ENCODE assay signal across 15 cellular contexts in the genomic region with DNA sequence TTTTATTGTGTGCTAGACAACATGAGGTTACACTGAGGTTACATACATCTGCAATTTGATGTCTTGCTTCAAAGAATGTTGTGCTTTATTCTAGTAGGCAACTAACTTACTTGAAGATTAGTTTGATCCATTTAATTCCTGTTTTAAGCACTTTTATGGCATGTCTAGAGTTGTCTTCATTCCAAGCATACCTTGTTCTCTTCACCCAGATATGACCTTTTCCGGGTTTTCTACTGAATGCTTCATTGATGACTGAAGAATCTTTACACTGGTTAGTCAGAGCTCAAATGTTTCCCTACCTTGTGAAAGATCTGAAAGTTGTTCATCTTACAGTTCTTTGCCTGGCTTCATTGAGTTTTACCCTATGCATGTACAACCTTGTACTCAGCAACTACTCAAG.
DNase-seq lines count a peak whose midpoint lies in the region; ATAC-seq, FAIRE-seq and TF ChIP-seq lines count a peak whose summit lies in the region.
"Had no signal": no experiment of that assay in that cellular context is flagged by ENCODE, and none has a peak within 500 bp of the region (broad histone marks: within the 10 kb centered on the region; RNA-seq: fewer than 3 reads in every experiment).

No MANE protein-coding gene starts in this region.

- H4K20me1 ChIP-seq in keratinocyte (ENCODE audit: control insufficient read depth, extremely low read depth, insufficient read depth, low read length), result no peaks in the 10 kb centered on the region

- DNase-seq in AG04450 (ENCODE audit: low read depth, low spot score) (peak; percentile 48), HS-27A (ENCODE audit: low read depth) (peak; percentile 55), body of pancreas (no peak), keratinocyte (ENCODE audit: low read depth, low spot score) (peak; percentile 81), HUDEP-2 (lab: John Stamatoyannopoulos, UW; ENCODE audit: unreplicated experiment in 76 of 76) (no peak), NCI-H69 (lab: John Stamatoyannopoulos, UW) (no peak), osteocyte (ENCODE audit: extremely low spot score, unreplicated experiment) (no peak)
- DNase-seq in stimulated activated CD4-positive, alpha-beta T cell treated with anti-CD3 and anti-CD28 coated beads, Interleukin-2, amount 100 ng/mL, for 24 hours, result no peak
- DNase-seq: activated CD4-positive, alpha-beta T cell treated with anti-CD3 and anti-CD28 coated beads for 48 hours; activated effector memory CD4-positive, alpha-beta T cell treated with anti-CD3 and anti-CD28 coated beads, Interleukin-2, amount 50 U/mL, for 16 hours; hypothalamus; midbrain; NCI-H774 had no signal

- no peak for TF ChIP-seq POLR2A in body of pancreas (IDR thresholded peaks at IDR 0.05)

- ATAC-seq in body of pancreas, result peak; percentile 42

- H3K4me1 Mint-ChIP-seq in osteocyte (ENCODE audit: unreplicated experiment), result no peaks in the 10 kb centered on the region
- H3K4me1 Mint-ChIP-seq: CD14-positive monocyte had no signal

- H3K4me3 ChIP-seq in AG04450 (ENCODE audit: low read depth, low read length), result no peak overlapping the region
- no peak overlapping the region for H3K4me3 ChIP-seq in body of pancreas
- H3K4me3 ChIP-seq in keratinocyte (ENCODE audit: control insufficient read depth in 2 of 3, extremely low read depth in 1 of 3, insufficient read depth in 2 of 3, low read depth in 1 of 3, low read length in 3 of 3), result peak overlapping the region in 1 of 3 experiments; percentile 46
- H3K4me3 ChIP-seq: HAP-1 had no signal

- POLR2A ChIA-PET in AG04450 (lab: Yijun Ruan, JAX), result interaction anchor here (0.7 to 1.0 kb wide), 2 partner anchors 42 to 86 kb away, joined by 3 to 4 read pairs; no protein-coding TSS in a partner anchor

- intact Hi-C loops in body of pancreas (cut with DNase I), result no loop called here

- H3K79me2 ChIP-seq in keratinocyte (ENCODE audit: control insufficient read depth, insufficient read depth, low read length), result no peaks in the 10 kb centered on the region

- TF ChIP-seq CTCF in AG04450 (IDR thresholded peaks at IDR 0.05; ENCODE audit: low read depth, low read length), result no peak
- TF ChIP-seq CTCF in body of pancreas (IDR thresholded peaks at IDR 0.05), result no peak
- TF ChIP-seq CTCF in keratinocyte (optimal IDR thresholded peaks at IDR 0.05 in 1 of 3, IDR thresholded peaks at IDR 0.05 in 1 of 3, conservative IDR thresholded peaks at IDR 0.05 in 1 of 3; ENCODE audit: extremely low read depth in 1 of 3, insufficient read depth in 2 of 3, low read length in 3 of 3), result no peak
- no peak for TF ChIP-seq CTCF in osteocyte (IDR thresholded peaks at IDR 0.05)

- H2AFZ ChIP-seq in keratinocyte (ENCODE audit: control insufficient read depth, low read length), result peak overlapping the region; percentile 59

- no peaks in the 10 kb centered on the region for H3K9me1 ChIP-seq in keratinocyte (ENCODE audit: control insufficient read depth, extremely low read depth, insufficient read depth, low read length)

- no peaks in the 10 kb centered on the region for H3K36me3 Mint-ChIP-seq in osteocyte (ENCODE audit: unreplicated experiment)
- H3K36me3 Mint-ChIP-seq: CD14-positive monocyte had no signal

- H3K27ac Mint-ChIP-seq in osteocyte (ENCODE audit: unreplicated experiment), result no peak overlapping the region
- H3K27ac Mint-ChIP-seq: CD14-positive monocyte had no signal

- no peak overlapping the region for H3K27ac ChIP-seq in AG04450 (ENCODE audit: low read depth, low read length)
- peak overlapping the region in 2 of 4 donors; percentile 1 to 41 for H3K27ac ChIP-seq in body of pancreas
- H3K27ac ChIP-seq in keratinocyte (ENCODE audit: control insufficient read depth, insufficient read depth, low read length), result peak overlapping the region; percentile 64

- H3K36me3 ChIP-seq in body of pancreas (replicated peaks in 1 of 2; ENCODE audit: insufficient read depth in 1 of 2, low read depth in 2 of 2) (no peaks in the 10 kb centered on the region), keratinocyte (ENCODE audit: control insufficient read depth in 2 of 2, extremely low read depth in 1 of 2, insufficient read depth in 2 of 2, low read length in 2 of 2) (no peaks in the 10 kb centered on the region)
- H3K36me3 ChIP-seq: HAP-1 had no signal

- H3K27me3 ChIP-seq in AG04450 (ENCODE audit: control insufficient read depth, insufficient read depth, low read length), result no peaks in the 10 kb centered on the region
- no peaks in the 10 kb centered on the region for H3K27me3 ChIP-seq in body of pancreas
- no peaks in the 10 kb centered on the region for H3K27me3 ChIP-seq in keratinocyte (ENCODE audit: control insufficient read depth, extremely low read depth, insufficient read depth, low read length)

- CTCF ChIA-PET in AG04450 (lab: Charles Lee), result no interaction called here

- H3K27me3 Mint-ChIP-seq in osteocyte (ENCODE audit: unreplicated experiment), result no peaks in the 10 kb centered on the region

- H3K4me3 Mint-ChIP-seq in osteocyte (ENCODE audit: unreplicated experiment), result no peak overlapping the region
- H3K4me3 Mint-ChIP-seq: CD14-positive monocyte had no signal

- H3K9ac ChIP-seq in keratinocyte (ENCODE audit: control insufficient read depth, extremely low read depth, insufficient read depth, low read length), result no peak overlapping the region

- peak; percentile 98 for FAIRE-seq in keratinocyte (lab: Jason Lieb, UNC)

- H3K4me1 ChIP-seq in body of pancreas (no peaks in the 10 kb centered on the region), keratinocyte (ENCODE audit: control insufficient read depth, extremely low read depth, insufficient read depth, low read length) (peaks cover 13% of the 10 kb centered on the region)
- H3K4me1 ChIP-seq: HAP-1 had no signal

- H3K9me3 ChIP-seq in AG04450 (ENCODE audit: control insufficient read depth, insufficient read depth, low read length) (peaks cover 4% of the 10 kb centered on the region; the same call in 1 of the 2 replicates), body of pancreas (no peaks in the 10 kb centered on the region), keratinocyte (ENCODE audit: control insufficient read depth, low read depth, low read length) (peaks cover 2% of the 10 kb centered on the region)
- H3K9me3 ChIP-seq: HAP-1 had no signal

- dilution Hi-C loops in keratinocyte (cut with MboI; ENCODE audit: extremely low pct_ligation_motif_present, low sequenced_read_pairs), result no loop called here

- peak overlapping the region; percentile 45 for H3K4me2 ChIP-seq in keratinocyte (ENCODE audit: control insufficient read depth, extremely low read depth, insufficient read depth, low read depth, low read length)

- H3K9me3 Mint-ChIP-seq in osteocyte (ENCODE audit: unreplicated experiment), result peaks cover 4% of the 10 kb centered on the region

- WGBS in body of pancreas, 2 donors, result 46 to 58% methylated on average over 1 of the region's 1 CpG

Comparison
In these comparisons a context has a peak if more than half of its experiments do, and no peak if none do; other contexts are left out.
1. DNase-seq: peak in AG04450 (single experiment), HS-27A (single experiment) and keratinocyte (single experiment); none in body of pancreas (0 of 4), stimulated activated CD4-positive, alpha-beta T cell treated with anti-CD3 and anti-CD28 coated beads, Interleukin-2, amount 100 ng/mL, for 24 hours (0 of 2), HUDEP-2 (0 of 76), NCI-H69 (single experiment) and osteocyte (single experiment).